Comparison of ENCODE assay signal across 8 cellular contexts in the genomic region with DNA sequence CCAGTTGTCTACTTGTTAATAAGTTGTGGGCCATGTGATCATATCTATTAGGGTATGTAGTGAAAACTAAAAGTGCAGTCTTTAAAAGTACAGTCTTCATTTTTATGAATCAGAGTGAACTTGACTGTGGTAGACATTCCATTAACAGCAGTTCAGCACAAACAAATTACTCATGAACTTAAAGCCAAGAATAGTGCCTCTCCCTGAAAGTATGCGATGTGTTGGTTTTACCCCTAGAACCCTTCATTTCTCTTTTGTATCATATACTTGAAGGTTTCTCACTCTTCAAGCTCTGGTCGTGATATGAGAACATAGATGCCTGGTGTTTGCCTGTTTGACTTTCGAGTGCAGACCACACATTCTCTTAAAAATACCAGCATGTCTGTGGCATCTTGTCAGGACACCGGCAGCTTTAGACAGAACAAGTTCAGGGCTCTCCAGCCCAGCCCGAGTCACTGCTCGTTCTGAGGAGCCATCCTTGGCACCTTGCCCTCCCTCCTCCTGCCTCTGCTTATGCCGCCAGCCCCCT.
A peak's percentile ranks its signal among the peaks of the same experiment; 100 is the strongest.
DNase-seq lines count a peak whose midpoint lies in the region; ATAC-seq and TF ChIP-seq lines count a peak whose summit lies in the region.

No MANE protein-coding gene starts in this region.

- H3K4me3 ChIP-seq in AG04449 (ENCODE audit: low read depth, low read length) = peak overlapping the region; percentile 32
- no peak overlapping the region for H3K4me3 ChIP-seq in Karpas-422 (ENCODE audit: low read length)
- H3K4me3 ChIP-seq in fibroblast of the aortic adventitia (ENCODE audit: low read depth, low read length) = no peak overlapping the region

- no peaks in the 10 kb centered on the region; the same call in 1 of the 2 replicates for H3K79me2 ChIP-seq in Karpas-422 (ENCODE audit: low read length)

- peak overlapping the region; percentile 76 for H3K27ac ChIP-seq in Karpas-422 (ENCODE audit: low read length)

- peaks cover 32% of the 10 kb centered on the region for H3K4me1 ChIP-seq in Karpas-422 (ENCODE audit: low read length)

- H3K4me2 ChIP-seq in Karpas-422 (ENCODE audit: low read depth, low read length, poor library complexity, severe bottlenecking) = no peak overlapping the region

- CTCF ChIA-PET in AG04449 (lab: Yijun Ruan, JAX) = interaction anchor here (1.1 to 1.9 kb wide), 3 partner anchors 15 to 45 kb away, joined by 4 to 7 read pairs (median 4); no protein-coding TSS in a partner anchor

- no peak overlapping the region for H2AFZ ChIP-seq in Karpas-422 (ENCODE audit: low read length)

- no peaks in the 10 kb centered on the region for H3K9me3 ChIP-seq in Karpas-422 (ENCODE audit: low read length)

- H3K36me3 ChIP-seq in Karpas-422 (ENCODE audit: insufficient read depth, low read length) = no peaks in the 10 kb centered on the region

- no peaks in the 10 kb centered on the region for H4K20me1 ChIP-seq in Karpas-422 (ENCODE audit: insufficient read depth, low read depth, low read length)

- DNase-seq in AG04449 (ENCODE audit: low read depth, low spot score) (peak; percentile 76), Karpas-422 (no peak), fibroblast of the aortic adventitia (ENCODE audit: low read depth) (peak; percentile 71), NCI-H774 (lab: John Stamatoyannopoulos, UW) (no peak), T-helper 9 cell (no peak), NCI-H526 (lab: John Stamatoyannopoulos, UW) (no peak)

- TF ChIP-seq CTCF in AG04449 (IDR thresholded peaks at IDR 0.05; ENCODE audit: insufficient read depth, low read length, missing control alignments) = no peak
- no peak for TF ChIP-seq CTCF in fibroblast of the aortic adventitia (IDR thresholded peaks at IDR 0.05; ENCODE audit: insufficient read depth, low read length)

- POLR2A ChIA-PET in AG04449 (lab: Yijun Ruan, JAX) = interaction anchor here (0.7 to 1.0 kb wide), 2 partner anchors 11 to 159 kb away, joined by 3 read pairs; no protein-coding TSS in a partner anchor

- H3K9ac ChIP-seq in Karpas-422 (ENCODE audit: low read length) = no peak overlapping the region

- no peaks in the 10 kb centered on the region for H3K27me3 ChIP-seq in Karpas-422 (ENCODE audit: low read length)

- no peaks in the 10 kb centered on the region for H3K9me2 ChIP-seq in Karpas-422 (replicated peaks; ENCODE audit: insufficient read depth, low read length)

- ATAC-seq in GM18909 (IDR thresholded peaks at IDR 0.05; ENCODE audit: poor library complexity, unreplicated experiment) = peak; percentile 53
- no peak for ATAC-seq in activated CD4-positive, CD25-positive, alpha-beta regulatory T cell treated with anti-CD3 and anti-CD28 coated beads, Interleukin-2, amount 50 U/mL, for 24 hours

Comparison
In these comparisons a context has a peak if more than half of its experiments do, and no peak if none do; other contexts are left out.
1. DNase-seq: peak in AG04449 (single experiment) and fibroblast of the aortic adventitia (single experiment); none in Karpas-422 (single experiment), NCI-H774 (single experiment), T-helper 9 cell (single experiment) and NCI-H526 (0 of 2).